ENCODE assay signal across 9 cellular contexts in genomic region chr15:92306662-92307061, GRCh38.
A peak's percentile ranks its signal among the peaks of the same experiment; 100 is the strongest.
DNase-seq lines count a peak whose midpoint lies in the region; ATAC-seq and TF ChIP-seq lines count a peak whose summit lies in the region.
"Had no signal": no experiment of that assay in that cellular context is flagged by ENCODE, and none has a peak within 500 bp of the region (broad histone marks: within the 10 kb centered on the region; RNA-seq: fewer than 3 reads in every experiment).

No MANE protein-coding gene starts in this region.

- H3K27ac ChIP-seq in ectodermal cell (ENCODE audit: insufficient read depth, low read depth, low read length, poor library complexity, severe bottlenecking) = peak overlapping the region; percentile 33
- H3K27ac ChIP-seq: prostate gland had no signal

- TF ChIP-seq CTCF in NB4 (IDR thresholded peaks at IDR 0.05; ENCODE audit: low read depth, low read length) = peak; percentile 20

- intact Hi-C loops in activated CD4-positive, alpha-beta memory T cell treated with anti-CD3 and anti-CD28 coated beads for 36 hours (cut with micrococcal nuclease) = no loop called here

- DNase-seq in SKM-1 treated with dmso at 0.1 percent for 144 hours (lab: John Stamatoyannopoulos, UW; ENCODE audit: unreplicated experiment) (peak; percentile 19), SKM-1 (lab: John Stamatoyannopoulos, UW; ENCODE audit: unreplicated experiment) (no peak), NB4 (ENCODE audit: low read depth) (peak; percentile 37), retina (peak; percentile 67), ureter (ENCODE audit: low spot score) (no peak)
- no peak for DNase-seq in activated CD4-positive, alpha-beta memory T cell treated with anti-CD3 and anti-CD28 coated beads for 36 hours

- CTCF ChIA-PET in activated CD4-positive, alpha-beta memory T cell treated with anti-CD3 and anti-CD28 coated beads for 36 hours (lab: Charles Lee) = no interaction called here

- POLR2A ChIA-PET in activated CD4-positive, alpha-beta memory T cell treated with anti-CD3 and anti-CD28 coated beads for 36 hours (lab: Charles Lee) = no interaction called here

- H3K4me3 Mint-ChIP-seq in activated CD4-positive, alpha-beta memory T cell treated with anti-CD3 and anti-CD28 coated beads for 36 hours = no peak overlapping the region

- H3K4me1 ChIP-seq in ectodermal cell (ENCODE audit: control insufficient read depth, insufficient read depth, low read length) = peaks cover 31% of the 10 kb centered on the region
- H3K4me1 ChIP-seq: prostate gland had no signal

- H3K4me3 ChIP-seq in NB4 (ENCODE audit: low read depth, low read length) (no peak overlapping the region), ectodermal cell (ENCODE audit: insufficient read depth, low read depth, low read length) (no peak overlapping the region)
- H3K4me3 ChIP-seq: prostate gland had no signal

- no peak for TF ChIP-seq POLR2A in NB4 (IDR thresholded peaks at IDR 0.05; ENCODE audit: extremely low read depth, insufficient read length)

- no peak overlapping the region for H3K27ac Mint-ChIP-seq in activated CD4-positive, alpha-beta memory T cell treated with anti-CD3 and anti-CD28 coated beads for 36 hours

- H3K36me3 Mint-ChIP-seq in activated CD4-positive, alpha-beta memory T cell treated with anti-CD3 and anti-CD28 coated beads for 36 hours = no peaks in the 10 kb centered on the region

- H3K9me3 ChIP-seq in ectodermal cell (ENCODE audit: control insufficient read depth, low read length) = no peaks in the 10 kb centered on the region
- H3K9me3 ChIP-seq: prostate gland had no signal

- peaks cover 3% of the 10 kb centered on the region for H3K9me3 Mint-ChIP-seq in activated CD4-positive, alpha-beta memory T cell treated with anti-CD3 and anti-CD28 coated beads for 36 hours

- H3K27me3 ChIP-seq in ectodermal cell (ENCODE audit: control insufficient read depth, insufficient read depth, low read length, poor library complexity, severe bottlenecking) = no peaks in the 10 kb centered on the region

- no peaks in the 10 kb centered on the region for H3K36me3 ChIP-seq in ectodermal cell (ENCODE audit: control insufficient read depth, insufficient read depth, low read length)
- H3K36me3 ChIP-seq: prostate gland had no signal

- peaks cover 15% of the 10 kb centered on the region for H3K27me3 Mint-ChIP-seq in activated CD4-positive, alpha-beta memory T cell treated with anti-CD3 and anti-CD28 coated beads for 36 hours

- 26 to 34% methylated on average over 4 of the region's 4 CpGs for WGBS in ectodermal cell, 2 experiments

- no peak for ATAC-seq in HG03025 (IDR thresholded peaks at IDR 0.05; ENCODE audit: low FRiP score, unreplicated experiment)

- no peaks in the 10 kb centered on the region for H3K4me1 Mint-ChIP-seq in activated CD4-positive, alpha-beta memory T cell treated with anti-CD3 and anti-CD28 coated beads for 36 hours (ENCODE audit: low read depth)

Comparison
In these comparisons a context has a peak if more than half of its experiments do, and no peak if none do; other contexts are left out.
1. DNase-seq: peak in SKM-1 treated with dmso at 0.1 percent for 144 hours (single experiment), NB4 (single experiment) and retina (single experiment); none in SKM-1 (single experiment), activated CD4-positive, alpha-beta memory T cell treated with anti-CD3 and anti-CD28 coated beads for 36 hours (single experiment) and ureter (single experiment).